21 cellular contexts compared by ENCODE assay signal in genomic region chr7:112050205-112050881, GRCh38.
A peak's percentile ranks its signal among the peaks of the same experiment; 100 is the strongest.
DNase-seq lines count a peak whose midpoint lies in the region; ATAC-seq and TF ChIP-seq lines count a peak whose summit lies in the region.
"Had no signal": no experiment of that assay in that cellular context is flagged by ENCODE, and none has a peak within 500 bp of the region (broad histone marks: within the 10 kb centered on the region; RNA-seq: fewer than 3 reads in every experiment).

No MANE protein-coding gene starts in this region.

- peaks cover 31% of the 10 kb centered on the region for H3K4me1 Mint-ChIP-seq in mesothelial cell of epicardium
- H3K4me1 Mint-ChIP-seq: B cell, CD14-positive monocyte had no signal

- TF ChIP-seq CTCF in left ventricle myocardium inferior (IDR thresholded peaks at IDR 0.05; ENCODE audit: borderline replicate concordance), result no peak
- no peak for TF ChIP-seq CTCF in mesothelial cell of epicardium (IDR thresholded peaks at IDR 0.05; ENCODE audit: unreplicated experiment)

- intact Hi-C loops in left ventricle myocardium superior (cut with micrococcal nuclease) (no loop called here), left ventricle myocardium inferior (cut with micrococcal nuclease) (no loop called here)

- peaks cover 10% of the 10 kb centered on the region for H3K9me3 Mint-ChIP-seq in mesothelial cell of epicardium

- peak overlapping the region; percentile 2 for H3K27ac Mint-ChIP-seq in mesothelial cell of epicardium
- H3K27ac Mint-ChIP-seq: B cell, CD14-positive monocyte, HFFc6 had no signal

- H3K4me1 ChIP-seq in left ventricle myocardium inferior, result peaks cover 34% of the 10 kb centered on the region

- H3K36me3 ChIP-seq in left ventricle myocardium inferior, result no peaks in the 10 kb centered on the region
- H3K36me3 ChIP-seq: MG63 had no signal

- peak; percentile 28 for ATAC-seq in left ventricle myocardium superior
- ATAC-seq in GM21576 (IDR thresholded peaks at IDR 0.05; ENCODE audit: unreplicated experiment), result no peak
- ATAC-seq: K562 had no signal

- H3K4me3 ChIP-seq in left ventricle myocardium inferior, result no peak overlapping the region
- H3K4me3 ChIP-seq: K562, MG63, PC-9 had no signal

- no peaks in the 10 kb centered on the region for H3K27me3 Mint-ChIP-seq in mesothelial cell of epicardium (ENCODE audit: low read depth)

- peaks cover 10% of the 10 kb centered on the region for H3K36me3 Mint-ChIP-seq in mesothelial cell of epicardium
- H3K36me3 Mint-ChIP-seq: CD14-positive monocyte had no signal

- H3K9me3 ChIP-seq in left ventricle myocardium inferior (replicated peaks), result peaks cover 11% of the 10 kb centered on the region
- H3K9me3 ChIP-seq: MG63 had no signal

- no peaks in the 10 kb centered on the region for H3K27me3 ChIP-seq in left ventricle myocardium inferior (ENCODE audit: low read depth)
- no peaks in the 10 kb centered on the region for H3K27me3 ChIP-seq in layer of hippocampus (ENCODE audit: control insufficient read depth, insufficient read depth, low read length)
- H3K27me3 ChIP-seq: MG63 had no signal

- H3K4me3 Mint-ChIP-seq in mesothelial cell of epicardium, result no peak overlapping the region
- H3K4me3 Mint-ChIP-seq: B cell, CD14-positive monocyte, HFFc6 had no signal

- DNase-seq in left ventricle myocardium superior (no peak), left ventricle myocardium inferior (no peak), mesothelial cell of epicardium (ENCODE audit: low spot score in 2 of 2, unreplicated experiment in 2 of 2) (no peak), DMS53 treated with DMSO at 0.1 percent for 48 hours (lab: John Stamatoyannopoulos, UW; ENCODE audit: unreplicated experiment) (no peak), AG08395 (ENCODE audit: low spot score) (no peak), D341Med (ENCODE audit: low spot score) (no peak)
- DNase-seq: DMS79, H7, HFFc6, MG63, NCI-H1694 treated with DMSO at 0.1 percent for 48 hours, NCI-H510A, NCI-H748 treated with DMSO at 0.1 percent for 48 hours, PC-9, RPMI8226, SIG-M5 had no signal

- H3K27ac ChIP-seq in left ventricle myocardium inferior (replicated peaks) (no peak overlapping the region), layer of hippocampus (ENCODE audit: low read depth, low read length) (peak overlapping the region; percentile 14)
- H3K27ac ChIP-seq: PC-9 had no signal
